ENCODE assay signal across 14 cellular contexts in the genomic region with DNA sequence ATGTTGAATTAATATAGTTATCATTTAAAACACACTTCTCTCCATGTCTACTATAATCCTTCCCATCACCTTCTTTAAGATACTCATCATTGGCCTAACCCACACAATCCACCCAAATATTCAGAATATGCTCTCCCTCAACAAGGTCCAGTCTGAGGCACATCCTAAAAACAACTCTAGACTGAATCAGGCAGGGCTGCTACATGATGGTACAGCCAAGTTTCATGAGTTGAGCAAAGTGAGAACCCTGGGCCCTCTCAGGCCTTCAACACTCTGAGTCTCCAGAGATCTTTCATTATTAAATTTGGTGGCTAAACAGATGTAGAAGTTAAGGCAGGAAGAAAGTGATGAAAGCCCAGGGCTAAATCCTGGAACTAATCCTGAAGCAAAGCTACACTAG. TPM values are rescaled to one million over a fixed set of nuclear protein-coding genes. Genes with fewer than 3 reads are reported as not detected.
DNase-seq lines count a peak whose midpoint lies in the region; ATAC-seq and TF ChIP-seq lines count a peak whose summit lies in the region.
"Had no signal": no experiment of that assay in that cellular context is flagged by ENCODE, and none has a peak within 500 bp of the region (broad histone marks: within the 10 kb centered on the region; RNA-seq: fewer than 3 reads in every experiment).

No MANE protein-coding gene starts in this region.

- H3K36me3 ChIP-seq in heart right ventricle (no peaks in the 10 kb centered on the region), Karpas-422 (ENCODE audit: insufficient read depth, low read length) (no peaks in the 10 kb centered on the region; the same call in 1 of the 2 replicates), left ventricle myocardium inferior (no peaks in the 10 kb centered on the region)
- H3K36me3 ChIP-seq: gastrocnemius medialis, thoracic aorta had no signal

- H3K27me3 ChIP-seq in heart right ventricle (no peaks in the 10 kb centered on the region), Karpas-422 (ENCODE audit: low read length) (no peaks in the 10 kb centered on the region), left ventricle myocardium inferior (ENCODE audit: low read depth) (no peaks in the 10 kb centered on the region)
- H3K27me3 ChIP-seq: gastrocnemius medialis had no signal

- no peak overlapping the region for H3K27ac ChIP-seq in heart right ventricle
- peak overlapping the region; percentile 68 for H3K27ac ChIP-seq in Karpas-422 (ENCODE audit: low read length)
- peak overlapping the region; percentile 2 for H3K27ac ChIP-seq in left ventricle myocardium inferior (replicated peaks)
- H3K27ac ChIP-seq: thoracic aorta had no signal

- peaks cover 6% of the 10 kb centered on the region; the same call in 1 of the 2 replicates for H4K20me1 ChIP-seq in Karpas-422 (ENCODE audit: insufficient read depth, low read depth, low read length)

- DNase-seq in heart right ventricle (no peak), Right ventricle myocardium superior (no peak), Karpas-422 (no peak), left ventricle myocardium inferior (no peak), NCI-H2227 treated with DMSO at 0.1 percent for 48 hours (lab: John Stamatoyannopoulos, UW) (no peak)
- DNase-seq: activated effector memory CD4-positive, alpha-beta T cell treated with anti-CD3 and anti-CD28 coated beads, Interleukin-2, amount 50 U/mL, for 16 hours; amygdala; caudate nucleus; gastrocnemius medialis; NCI-H2107; NCI-H524 had no signal

- intact Hi-C loops in heart right ventricle (cut with DNase I): loop anchor here in 1 of 10 donors (10.0 kb wide), 1 partner anchor 304 kb away; a partner anchor contains a TSS
- intact Hi-C loops in Right ventricle myocardium superior (cut with DNase I): no loop called here
- intact Hi-C loops in left ventricle myocardium inferior (cut with micrococcal nuclease): no loop called here

- no peak overlapping the region for H2AFZ ChIP-seq in Karpas-422 (ENCODE audit: low read length)

- H3K4me2 ChIP-seq in Karpas-422 (ENCODE audit: low read depth, low read length, poor library complexity, severe bottlenecking): peak overlapping the region; percentile 86

- H3K79me2 ChIP-seq in Karpas-422 (ENCODE audit: low read length): peaks cover 99% of the 10 kb centered on the region

- H3K9me2 ChIP-seq in Karpas-422 (replicated peaks; ENCODE audit: insufficient read depth, low read length): no peaks in the 10 kb centered on the region

- H3K9me3 ChIP-seq in heart right ventricle (no peaks in the 10 kb centered on the region), Karpas-422 (ENCODE audit: low read length) (no peaks in the 10 kb centered on the region), left ventricle myocardium inferior (replicated peaks) (no peaks in the 10 kb centered on the region)
- H3K9me3 ChIP-seq: gastrocnemius medialis, thoracic aorta had no signal

- no peak overlapping the region for H3K4me3 ChIP-seq in heart right ventricle
- no peak overlapping the region for H3K4me3 ChIP-seq in Karpas-422 (ENCODE audit: low read length)
- H3K4me3 ChIP-seq in left ventricle myocardium inferior: no peak overlapping the region
- H3K4me3 ChIP-seq: gastrocnemius medialis, thoracic aorta had no signal

- H3K4me1 ChIP-seq in heart right ventricle: peaks cover 0 to 84% (median 47%) of the 10 kb centered on the region in 9 donors
- H3K4me1 ChIP-seq in Karpas-422 (ENCODE audit: low read length): peaks cover 61% of the 10 kb centered on the region
- peaks cover 94% of the 10 kb centered on the region for H3K4me1 ChIP-seq in left ventricle myocardium inferior

- TF ChIP-seq CTCF in heart right ventricle (IDR thresholded peaks at IDR 0.05) (no peak), left ventricle myocardium inferior (IDR thresholded peaks at IDR 0.05; ENCODE audit: borderline replicate concordance) (no peak)

- ATAC-seq in heart right ventricle: peak in 5 of 8 donors; percentile 24 to 59 (median 40)
- no peak for ATAC-seq in Right ventricle myocardium superior (ENCODE audit: poor library complexity)
- no peak for ATAC-seq in HG03025 (IDR thresholded peaks at IDR 0.05; ENCODE audit: low FRiP score, unreplicated experiment)
- ATAC-seq in GM21717 (IDR thresholded peaks at IDR 0.05; ENCODE audit: unreplicated experiment): no peak
- ATAC-seq: gastrocnemius medialis had no signal

- peak overlapping the region; percentile 25 for H3K9ac ChIP-seq in Karpas-422 (ENCODE audit: low read length)

RNA-seq across cellular contexts. Expression of a gene that starts 16.2 kb away (rescaled TPM):
- total RNA-seq in heart right ventricle (10 to 100 TPM; 33.5 to 59.6 (median 46.1) TPM), Right ventricle myocardium superior (45.2 TPM), left ventricle myocardium inferior (45.7 TPM)
- 1 to 10 TPM; 2.9 to 4.8 TPM for polyA plus RNA-seq in heart right ventricle
- total RNA-seq in Karpas-422 (2014; rRNA removed; shearing (Covaris generic); ENCODE audit: low replicate concordance): 29.2 and 53.8 TPM in 2 replicates

Comparison
In these comparisons a context has a peak if more than half of its experiments do, and no peak if none do; other contexts are left out.
1. ATAC-seq: peak in heart right ventricle (5 of 8); none in Right ventricle myocardium superior (single experiment), HG03025 (single experiment) and GM21717 (single experiment).
2. H3K27ac ChIP-seq: peak in Karpas-422 (single experiment) and left ventricle myocardium inferior (single experiment); none in heart right ventricle (0 of 10).